11 cellular contexts compared by ENCODE assay signal in genomic region chr4:74109116-74109791, GRCh38. TPM values are rescaled to one million over a fixed set of nuclear protein-coding genes. Genes with fewer than 3 reads are reported as not detected.
DNase-seq lines count a peak whose midpoint lies in the region; ATAC-seq, FAIRE-seq and TF ChIP-seq lines count a peak whose summit lies in the region.
"Had no signal": no experiment of that assay in that cellular context is flagged by ENCODE, and none has a peak within 500 bp of the region (broad histone marks: within the 10 kb centered on the region; RNA-seq: fewer than 3 reads in every experiment).

No MANE protein-coding gene starts in this region.

- H3K4me1 ChIP-seq in H1 (replicated peaks in 1 of 4; ENCODE audit: control insufficient read depth in 3 of 4, insufficient read depth in 4 of 4, low read length in 3 of 4) (peaks cover 0 to 7% (median 0%) of the 10 kb centered on the region in 4 experiments; a peak in 1 of 7 replicates), mucosa of descending colon (ENCODE audit: low read depth) (no peaks in the 10 kb centered on the region)

- no peak overlapping the region for H2BK15ac ChIP-seq in H1 (ENCODE audit: low read length)

- no peak for TF ChIP-seq RAD21 in H1 (IDR thresholded peaks at IDR 0.05 in 1 of 2, conservative IDR thresholded peaks at IDR 0.05 in 1 of 2; ENCODE audit: low read depth in 2 of 2, low read length in 2 of 2)

- H4K5ac ChIP-seq in H1 (ENCODE audit: insufficient read length, low read depth, low read length), result no peak overlapping the region

- no peaks in the 10 kb centered on the region for H3K79me1 ChIP-seq in H1 (ENCODE audit: low read depth, low read length)

- no peaks in the 10 kb centered on the region for H3K27me3 ChIP-seq in AG04450 (ENCODE audit: control insufficient read depth, insufficient read depth, low read length)
- H3K27me3 ChIP-seq in H1 (replicated peaks in 1 of 4; ENCODE audit: control insufficient read depth in 3 of 4, extremely low read depth in 1 of 4, insufficient read depth in 3 of 4, low read length in 3 of 4), result peaks cover 0 to 1% (median 0%) of the 10 kb centered on the region in 4 experiments; a peak in 1 of 7 replicates

- TF ChIP-seq POLR2A in H1 (IDR thresholded peaks at IDR 0.05; ENCODE audit: control extremely low read depth in 1 of 2, low read depth in 2 of 2, low read length in 2 of 2), result no peak

- H3K4me2 ChIP-seq in H1 (ENCODE audit: insufficient read depth in 1 of 2, low read depth in 2 of 2, low read length in 2 of 2), result no peak overlapping the region
- H3K4me2 ChIP-seq: KMS-11 had no signal

- intact Hi-C loops in mucosa of descending colon (cut with DNase I, micrococcal nuclease), result no loop called here

- no peak overlapping the region for H2AFZ ChIP-seq in H1 (ENCODE audit: low read length)

- H3K4me3 ChIP-seq in AG04450 (ENCODE audit: low read depth, low read length) (no peak overlapping the region), H1 (ENCODE audit: extremely low read depth in 1 of 4, insufficient read depth in 2 of 4, low read depth in 3 of 4, low read length in 4 of 4) (no peak overlapping the region), mucosa of descending colon (no peak overlapping the region)

- WGBS in H1 (ENCODE audit: extremely low coverage in 1 of 2, insufficient coverage in 1 of 2, insufficient read length in 1 of 2, insufficient replicate concordance in 2 of 2, low coverage in 1 of 2, low lambda C conversion rate in 2 of 2, missing lambda C conversion rate in 1 of 2), 2 experiments, result 67% methylated on average over 3 of the region's 3 CpGs; no CpG with 5 or more reads in 1 of the 2 experiments

- no peak overlapping the region for H2BK12ac ChIP-seq in H1 (ENCODE audit: low read depth, low read length)

- CTCF ChIA-PET in AG04450 (lab: Charles Lee) (interaction anchor here (0.6 to 2.8 kb wide), 9 partner anchors 9 to 516 kb away, joined by 3 to 12 read pairs (median 3); partner anchors contain the start of genes CXCL2 and CXCL3), H1 (lab: Charles Lee; ENCODE audit: partially characterized antibody) (interaction anchor here (1.2 to 2.7 kb wide), 4 partner anchors 9 to 380 kb away, joined by 3 to 8 read pairs (median 4); partner anchors contain the start of gene CXCL2)

- no peak overlapping the region for H2BK20ac ChIP-seq in H1 (ENCODE audit: low read length)

- no peaks in the 10 kb centered on the region for H3K23me2 ChIP-seq in H1 (ENCODE audit: low read depth, low read length)

- H3K18ac ChIP-seq in H1 (ENCODE audit: extremely low read depth, low read length), result no peak overlapping the region

- DNase-seq in AG04450 (ENCODE audit: low read depth, low spot score) (peak; percentile 74), NCI-H460 (ENCODE audit: extremely low read depth, low read depth) (peak; percentile 96), H1 (ENCODE audit: low read depth in 1 of 2, low spot score in 2 of 2) (peak in 1 of 2 experiments; percentile 21), mucosa of descending colon (peak in 2 of 3 donors; percentile 37 to 42), activated gamma-delta T cell treated with Interleukin-2 at 50 U/mL for 16 hours (no peak), NCI-H446 treated with DMSO at 0.1 percent for 48 hours (lab: John Stamatoyannopoulos, UW) (no peak)
- DNase-seq: activated naive CD8-positive, alpha-beta T cell treated with anti-CD3 and anti-CD28 coated beads, Interleukin-2, amount 10 ng/mL, durations not matched to agents 7 days and 5 days; DND-41 had no signal

- no peak overlapping the region for H3K56ac ChIP-seq in H1 (replicated peaks; ENCODE audit: insufficient read length, low read depth, low read length)

- FAIRE-seq in H1 (lab: Jason Lieb, UNC), result peak; percentile 78

- H3K14ac ChIP-seq in H1 (ENCODE audit: insufficient read length), result no peak overlapping the region

- TF ChIP-seq CTCF in AG04450 (IDR thresholded peaks at IDR 0.05; ENCODE audit: low read depth, low read length), result no peak
- no peak for TF ChIP-seq CTCF in H1 (IDR thresholded peaks at IDR 0.05; ENCODE audit: control extremely low read depth in 1 of 3, insufficient read depth in 1 of 3, low read depth in 1 of 3, low read length in 3 of 3)
- no peak for TF ChIP-seq CTCF in mucosa of descending colon (IDR thresholded peaks at IDR 0.05)

- TF ChIP-seq EP300 in H1 (IDR thresholded peaks at IDR 0.05; ENCODE audit: borderline replicate concordance in 1 of 2, low read depth in 2 of 2, low read length in 2 of 2), result no peak

- peak overlapping the region; percentile 92 for H3K27ac ChIP-seq in AG04450 (ENCODE audit: low read depth, low read length)
- no peak overlapping the region for H3K27ac ChIP-seq in H1 (ENCODE audit: low read depth, low read length)
- H3K27ac ChIP-seq: KMS-11 had no signal

- no peak overlapping the region for H3K9ac ChIP-seq in H1 (replicated peaks in 1 of 4; ENCODE audit: extremely low read depth in 1 of 4, low read depth in 3 of 4, low read length in 3 of 4)
- H3K9ac ChIP-seq: KMS-11 had no signal

- H4K8ac ChIP-seq in H1 (ENCODE audit: extremely low read depth, insufficient read depth, low read length), result no peak overlapping the region

- ATAC-seq in mucosa of descending colon, result peak; percentile 81
- no peak for ATAC-seq in GM21526 (IDR thresholded peaks at IDR 0.05; ENCODE audit: low FRiP score, unreplicated experiment)
- ATAC-seq in HG03457 (IDR thresholded peaks at IDR 0.05; ENCODE audit: unreplicated experiment), result no peak

- H3K9me3 ChIP-seq in AG04450 (ENCODE audit: control insufficient read depth, insufficient read depth, low read length), result no peaks in the 10 kb centered on the region
- H3K9me3 ChIP-seq in H1 (ENCODE audit: insufficient read depth in 2 of 2, low read depth in 1 of 2, low read length in 1 of 2), result no peaks in the 10 kb centered on the region
- H3K9me3 ChIP-seq in mucosa of descending colon, result no peaks in the 10 kb centered on the region

- no peak overlapping the region for H3K4ac ChIP-seq in H1 (replicated peaks; ENCODE audit: insufficient read length, low read depth, low read length)

- no peak overlapping the region for H2BK120ac ChIP-seq in H1 (replicated peaks; ENCODE audit: low read depth, low read length)

- no peak overlapping the region for H2AK5ac ChIP-seq in H1 (ENCODE audit: low read depth, low read length)

- no peaks in the 10 kb centered on the region for H4K20me1 ChIP-seq in H1 (replicated peaks in 1 of 2; ENCODE audit: control insufficient read depth in 1 of 2, insufficient read depth in 2 of 2, low read length in 2 of 2)

- H3K79me2 ChIP-seq in H1 (ENCODE audit: control insufficient read depth in 1 of 2, insufficient read depth in 2 of 2, low read length in 2 of 2), result no peaks in the 10 kb centered on the region

- no peak overlapping the region for H2BK5ac ChIP-seq in H1 (ENCODE audit: low read depth, low read length)

- no peak overlapping the region for H3K23ac ChIP-seq in H1 (ENCODE audit: insufficient read length)

- H3K36me3 ChIP-seq in H1 (ENCODE audit: control insufficient read depth in 2 of 4, insufficient read depth in 4 of 4, low read length in 3 of 4), result no peaks in the 10 kb centered on the region
- no peaks in the 10 kb centered on the region for H3K36me3 ChIP-seq in mucosa of descending colon (ENCODE audit: low read depth)

- H4K91ac ChIP-seq in H1 (replicated peaks; ENCODE audit: insufficient read length, low read length), result no peak overlapping the region

- POLR2A ChIA-PET in AG04450 (lab: Yijun Ruan, JAX) (interaction anchor here (0.6 to 2.9 kb wide), 6 partner anchors 10 to 448 kb away, joined by 3 to 32 read pairs (median 5); partner anchors contain the start of gene CXCL2), H1 (lab: Charles Lee; ENCODE audit: partially characterized antibody) (interaction anchor here (1.2 to 2.8 kb wide), 3 partner anchors 11 to 113 kb away, joined by 4 to 8 read pairs (median 4); partner anchors contain the start of gene CXCL2)

TF ChIP-seq in H1, 55 proteins besides CTCF, POLR2A, EP300 and RAD21 (continues in another document):
- TF ChIP-seq E2F6 (IDR thresholded peaks at IDR 0.05) (no peak), TAF1 (IDR thresholded peaks at IDR 0.05; ENCODE audit: low read depth, low read length) (no peak), EGR1 (IDR thresholded peaks at IDR 0.05; ENCODE audit: borderline replicate concordance, low read depth, low read length) (no peak)

RNA-seq across cellular contexts. Expression of gene CXCL2, which starts 10.3 kb away (rescaled TPM):
- 0.69 and 0.84 TPM in 2 replicates for polyA plus RNA-seq in AG04450 (2011; rRNA removed)
- polyA minus RNA-seq in AG04450 (2011; rRNA and poly(A)+ RNA removed), result 0.55 and 1.3 TPM in 2 replicates
- total RNA-seq in NCI-H460 (2014; rRNA removed; shearing (Covaris generic)), result 95.2 and 101 TPM in 2 replicates
- 105 and 133 TPM in 2 replicates for polyA plus RNA-seq in NCI-H460 (2014; cell fraction: nucleus; rRNA removed)
- 0.73 and 1.5 TPM in 2 replicates for total RNA-seq in H1 (2021; fragmentation: NEBNext Ultra II Directional; extraction: Animal tissue kit (Norgen Biotek cat#: 25700))
- polyA plus RNA-seq in H1 (2011; rRNA removed), result 0.63 and 0.72 TPM in 2 replicates
- 0.28 TPM for polyA plus RNA-seq in H1 (2011; cell fraction: cytosol; rRNA removed)
- 2.1 TPM for polyA plus RNA-seq in H1 (2011; cell fraction: nucleus; rRNA removed)
- 0.50 to 0.82 TPM (median 0.68 TPM) in 4 replicates for polyA plus RNA-seq in H1 (2012, experiment 1 of 2)
- polyA plus RNA-seq in H1 (2012, experiment 2 of 2), result 0.25 TPM
- polyA plus RNA-seq in H1 (2013, experiment 1 of 2), result 1.4 TPM
- 0.96 TPM for polyA plus RNA-seq in H1 (2013, experiment 2 of 2)
- 0.25 and 0.61 TPM in 2 replicates for polyA minus RNA-seq in H1 (2011; rRNA and poly(A)+ RNA removed)
- polyA minus RNA-seq in H1 (2011; cell fraction: cytosol; rRNA and poly(A)+ RNA removed), result 3.4 TPM
- 5.3 TPM for polyA minus RNA-seq in H1 (2011; cell fraction: nucleus; rRNA and poly(A)+ RNA removed)
- 10 to 100 TPM in 1 of 3 donors, 1 to 10 TPM in 2; 3.2 to 30.7 (median 7.8) TPM for total RNA-seq in mucosa of descending colon

RNA-seq across cellular contexts. Expression of gene MTHFD2L, which starts 48.7 kb away (rescaled TPM):
- polyA plus RNA-seq in AG04450 (2011; rRNA removed), result 4.1 and 6.2 TPM in 2 replicates
- 4.6 and 9.0 TPM in 2 replicates for polyA minus RNA-seq in AG04450 (2011; rRNA and poly(A)+ RNA removed)
- total RNA-seq in NCI-H460 (2014; rRNA removed; shearing (Covaris generic)), result 48.9 and 57.6 TPM in 2 replicates
- 40.4 and 53.0 TPM in 2 replicates for polyA plus RNA-seq in NCI-H460 (2014; cell fraction: nucleus; rRNA removed)
- total RNA-seq in H1 (2021; fragmentation: NEBNext Ultra II Directional; extraction: Animal tissue kit (Norgen Biotek cat#: 25700)), result 11.0 and 15.0 TPM in 2 replicates
- polyA plus RNA-seq in H1 (2011; rRNA removed), result 4.4 and 5.4 TPM in 2 replicates
- polyA plus RNA-seq in H1 (2011; cell fraction: cytosol; rRNA removed), result 7.7 TPM
- polyA plus RNA-seq in H1 (2011; cell fraction: nucleus; rRNA removed), result 4.0 TPM
- 4.3 to 9.8 TPM (median 5.1 TPM) in 4 replicates for polyA plus RNA-seq in H1 (2012, experiment 1 of 2)
- 1.5 TPM for polyA plus RNA-seq in H1 (2012, experiment 2 of 2)
- polyA plus RNA-seq in H1 (2013, experiment 1 of 2), result 9.1 TPM
- polyA plus RNA-seq in H1 (2013, experiment 2 of 2), result 8.0 TPM
- 7.5 and 10.7 TPM in 2 replicates for polyA minus RNA-seq in H1 (2011; rRNA and poly(A)+ RNA removed)
- 6.7 TPM for polyA minus RNA-seq in H1 (2011; cell fraction: cytosol; rRNA and poly(A)+ RNA removed)
- 35.3 TPM for polyA minus RNA-seq in H1 (2011; cell fraction: nucleus; rRNA and poly(A)+ RNA removed)
- 10 to 100 TPM; 10.7 to 12.9 (median 11.6) TPM for total RNA-seq in mucosa of descending colon

Comparison
In these comparisons a context has a peak if more than half of its experiments do, and no peak if none do; other contexts are left out.
1. DNase-seq: peak in AG04450 (single experiment), NCI-H460 (single experiment) and mucosa of descending colon (2 of 3); none in activated gamma-delta T cell treated with Interleukin-2 at 50 U/mL for 16 hours (single experiment) and NCI-H446 treated with DMSO at 0.1 percent for 48 hours (single experiment).